1 cellular context compared by ENCODE assay signal in genomic region chr9:113694912-113695900, GRCh38.
TF ChIP-seq lines count a peak whose summit lies in the region.

No MANE protein-coding gene starts in this region.

TF ChIP-seq in HEK293, 187 proteins besides CTCF, POLR2A, EP300 and RAD21 (continued from another document):
- no peak for TF ChIP-seq IKZF3 (tag by site-specific recombination; IDR thresholded peaks at IDR 0.05)
- TF ChIP-seq, protein P1, sequence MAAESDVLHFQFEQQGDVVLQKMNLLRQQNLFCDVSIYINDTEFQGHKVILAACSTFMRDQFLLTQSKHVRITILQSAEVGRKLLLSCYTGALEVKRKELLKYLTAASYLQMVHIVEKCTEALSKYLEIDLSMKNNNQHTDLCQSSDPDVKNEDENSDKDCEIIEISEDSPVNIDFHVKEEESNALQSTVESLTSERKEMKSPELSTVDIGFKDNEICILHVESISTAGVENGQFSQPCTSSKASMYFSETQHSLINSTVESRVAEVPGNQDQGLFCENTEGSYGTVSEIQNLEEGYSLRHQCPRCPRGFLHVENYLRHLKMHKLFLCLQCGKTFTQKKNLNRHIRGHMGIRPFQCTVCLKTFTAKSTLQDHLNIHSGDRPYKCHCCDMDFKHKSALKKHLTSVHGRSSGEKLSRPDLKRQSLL (tag by site-specific recombination; IDR thresholded peaks at IDR 0.05): no peak
TF ChIP-seq in HEK293: peak in this region for 1.
